Comparison of ENCODE assay signal across 22 cellular contexts in the genomic region with DNA sequence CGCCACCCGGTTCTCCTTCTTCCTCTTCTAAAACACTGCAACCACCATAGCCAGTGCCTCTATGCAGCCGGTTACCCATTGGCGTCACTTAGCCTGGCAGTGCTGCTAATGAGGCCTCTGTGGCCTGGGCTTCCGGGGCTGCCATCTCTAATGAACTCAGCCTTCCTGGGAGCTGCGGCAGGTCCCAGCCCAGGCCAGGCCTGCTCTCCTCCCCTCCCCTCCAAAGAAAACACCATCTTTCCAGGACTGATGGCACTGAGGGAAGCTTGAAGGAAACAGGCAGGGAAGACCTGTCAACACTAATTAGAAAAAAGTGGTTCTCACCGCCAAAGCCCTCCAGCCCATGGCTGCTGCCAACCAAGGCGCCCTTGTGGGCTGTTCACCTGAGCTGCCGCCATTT.
"Had no signal": no experiment of that assay in that cellular context is flagged by ENCODE, and none has a peak within 500 bp of the region (broad histone marks: within the 10 kb centered on the region; RNA-seq: fewer than 3 reads in every experiment).

No MANE protein-coding gene starts in this region.

- H3K27ac Mint-ChIP-seq: IgD-negative memory B cell had no signal

- DNase-seq: Kasumi-1, MM.1S, NCI-H1092, NCI-H1105 treated with DMSO at 0.1 percent for 48 hours, NCI-H1417 treated with DMSO at 0.1 percent for 48 hours, NCI-H146, NCI-H187, NCI-H2029, NCI-H2081 treated with DMSO at 0.1 percent for 48 hours, NCI-H2171, NCI-H226, NCI-H446, NCI-H510A, NCI-H524 treated with DMSO at 0.1 percent for 48 hours, NCI-H69, NCI-H774, RPMI8226, SHP77 had no signal

- H3K27ac ChIP-seq: HL-60, KMS-11 had no signal

- H3K4me3 Mint-ChIP-seq: IgD-negative memory B cell had no signal

- ATAC-seq: SK-N-SH treated with all-trans-retinoic acid at 6 μM for 48 hours had no signal
